In genomic region chr2:17830053-17831034, GRCh38 we compare ENCODE assay signal across 8 cellular contexts. TPM values are rescaled to one million over a fixed set of nuclear protein-coding genes. Genes with fewer than 3 reads are reported as not detected.
DNase-seq lines count a peak whose midpoint lies in the region; ATAC-seq and TF ChIP-seq lines count a peak whose summit lies in the region.

No MANE protein-coding gene starts in this region.

- H3K27ac ChIP-seq in substantia nigra (ENCODE audit: low read depth, low read length, poor library complexity, severe bottlenecking), result no peak overlapping the region

- H3K4me3 ChIP-seq in epithelial cell of proximal tubule (ENCODE audit: low read depth, low read length), result peak overlapping the region; percentile 39

- DNase-seq in activated CD8-positive, alpha-beta memory T cell treated with anti-CD3 and anti-CD28 coated beads for 24 hours, result peak; percentile 69
- no peak for DNase-seq in activated CD8-positive, alpha-beta memory T cell treated with anti-CD3 and anti-CD28 coated beads, Interleukin-2, amount 50 U/mL, for 4 hours
- peak; percentile 51 for DNase-seq in M059J (ENCODE audit: low read depth)
- peak; percentile 58 for DNase-seq in activated CD4-positive, CD25-positive, alpha-beta regulatory T cell treated with anti-CD3 and anti-CD28 coated beads, Interleukin-2, amount 50 U/mL, for 72 hours
- peak; percentile 26 for DNase-seq in epithelial cell of proximal tubule (ENCODE audit: low read depth)
- peak; percentile 89 for DNase-seq in mesenteric fat pad (ENCODE audit: low spot score)
- DNase-seq in substantia nigra (lab: John Stamatoyannopoulos, UW), result peak in 46 of 49 donors; percentile 3 to 75 (median 46)

- peak; percentile 90 for TF ChIP-seq CTCF in epithelial cell of proximal tubule (conservative IDR thresholded peaks at IDR 0.05; ENCODE audit: low read depth, low read length)

- ATAC-seq in HG02571 (IDR thresholded peaks at IDR 0.05; ENCODE audit: unreplicated experiment), result peak; percentile 81

RNA-seq across cellular contexts. Expression of gene MSGN1, which starts 14.1 kb away (rescaled TPM):
- total RNA-seq in M059J (2014; rRNA removed; shearing (Covaris generic)), result not detected in 2 replicates
- not detected in 2 replicates for total RNA-seq in epithelial cell of proximal tubule
- not detected for total RNA-seq in mesenteric fat pad

RNA-seq across cellular contexts. Expression of gene KCNS3, which starts 48.1 kb away (rescaled TPM):
- total RNA-seq in M059J (2014; rRNA removed; shearing (Covaris generic)), result 65.7 and 72.5 TPM in 2 replicates
- total RNA-seq in epithelial cell of proximal tubule, result 16.2 and 26.9 TPM in 2 replicates
- 1.1 TPM for total RNA-seq in mesenteric fat pad
